In genomic region chr1:230352537-230352936, GRCh38 we compare ENCODE assay signal across 28 cellular contexts.
"Had no signal": no experiment of that assay in that cellular context is flagged by ENCODE, and none has a peak within 500 bp of the region (broad histone marks: within the 10 kb centered on the region; RNA-seq: fewer than 3 reads in every experiment).

No MANE protein-coding gene starts in this region.

- H3K36me3 Mint-ChIP-seq: mesothelial cell of epicardium; naive B cell; natural killer cell treated with Interleukin-12 subunit alpha and Interleukin-12 subunit beta and Interleukin-15 and Interleukin-18, amount 100 ng/mL, for 72 hours; stimulated activated naive B cell treated with anti-CD40 and anti-IgM and Interleukin-4, amounts not matched to agents 10 μg/mL and 1 μg/mL and 100 μg/mL, for 72 hours had no signal

- H2AFZ ChIP-seq: parathyroid adenoma had no signal

- H3K27ac Mint-ChIP-seq: dendritic cell treated with granulocyte-macrophage colony-stimulating factor and Interleukin-4, amounts not matched to agents 40 ng/mL and 50 ng/mL, for 4 days; mesothelial cell of epicardium; naive B cell; natural killer cell treated with Interleukin-12 subunit alpha and Interleukin-12 subunit beta and Interleukin-15 and Interleukin-18, amount 100 ng/mL, for 72 hours; progenitor cell of endocrine pancreas; stimulated activated naive B cell treated with anti-CD40 and anti-IgM and Interleukin-4, amounts not matched to agents 10 μg/mL and 1 μg/mL and 100 μg/mL, for 72 hours; stimulated activated naive CD8-positive, alpha-beta T cell treated with anti-CD3 and anti-CD28 coated beads, Interleukin-15, Interleukin-2, amounts not matched to agents 100 ng/mL and 50 ng/mL, for 24 hours had no signal

- H3K9me3 Mint-ChIP-seq: central memory CD8-positive, alpha-beta T cell; dendritic cell treated with granulocyte-macrophage colony-stimulating factor and Interleukin-4, amounts not matched to agents 40 ng/mL and 50 ng/mL, for 4 days; mesothelial cell of epicardium; naive B cell; natural killer cell treated with Interleukin-12 subunit alpha and Interleukin-12 subunit beta and Interleukin-15 and Interleukin-18, amount 100 ng/mL, for 72 hours; neural crest cell; stimulated activated naive B cell treated with anti-CD40 and anti-IgM and Interleukin-4, amounts not matched to agents 10 μg/mL and 1 μg/mL and 100 μg/mL, for 72 hours; stimulated activated naive CD8-positive, alpha-beta T cell treated with anti-CD3 and anti-CD28 coated beads, Interleukin-15, Interleukin-2, amounts not matched to agents 100 ng/mL and 50 ng/mL, for 24 hours had no signal

- H3K27ac ChIP-seq: colonic mucosa, esophagus muscularis mucosa, foreskin keratinocyte, gastroesophageal sphincter, heart right ventricle, parathyroid adenoma, right atrium auricular region, skin epidermis, spleen, suprapubic skin, thyroid gland had no signal

- H3K4me1 ChIP-seq: colonic mucosa, parathyroid adenoma, spleen had no signal

- H3K27me3 Mint-ChIP-seq: progenitor cell of endocrine pancreas had no signal

- H3K36me3 ChIP-seq: colonic mucosa, esophagus muscularis mucosa, gastroesophageal sphincter, heart right ventricle, right atrium auricular region, spleen, suprapubic skin, thyroid gland had no signal

- DNase-seq: colonic mucosa; effector memory CD4-positive, alpha-beta T cell; foreskin keratinocyte; heart right ventricle; hippocampal formation; left colon; left ventricle myocardium superior; mesenchymal stem cell; mucosa of descending colon; naive B cell; spleen; stimulated activated naive B cell treated with anti-CD40 and anti-IgM and Interleukin-4, amounts not matched to agents 10 μg/mL and 1 μg/mL and 100 μg/mL, for 72 hours; thyroid gland; trophoblast cell had no signal

- ATAC-seq: foreskin keratinocyte; gastroesophageal sphincter; heart right ventricle; left colon; left ventricle myocardium superior; mucosa of descending colon; natural killer cell treated with Interleukin-12 subunit alpha and Interleukin-12 subunit beta and Interleukin-15 and Interleukin-18, amount 100 ng/mL, for 72 hours; stimulated activated naive B cell treated with anti-CD40 and anti-IgM and Interleukin-4, amounts not matched to agents 10 μg/mL and 1 μg/mL and 100 μg/mL, for 72 hours had no signal

- H3K4me1 Mint-ChIP-seq: central memory CD8-positive, alpha-beta T cell; naive B cell; stimulated activated naive B cell treated with anti-CD40 and anti-IgM and Interleukin-4, amounts not matched to agents 10 μg/mL and 1 μg/mL and 100 μg/mL, for 72 hours had no signal

- H3K9me3 ChIP-seq: colonic mucosa, esophagus muscularis mucosa, gastroesophageal sphincter, heart right ventricle, mucosa of descending colon, right atrium auricular region, spleen, suprapubic skin, thyroid gland had no signal

- H3K4me3 Mint-ChIP-seq: central memory CD8-positive, alpha-beta T cell; dendritic cell treated with granulocyte-macrophage colony-stimulating factor and Interleukin-4, amounts not matched to agents 40 ng/mL and 50 ng/mL, for 4 days; mesothelial cell of epicardium; naive B cell; natural killer cell treated with Interleukin-12 subunit alpha and Interleukin-12 subunit beta and Interleukin-15 and Interleukin-18, amount 100 ng/mL, for 72 hours; neural crest cell; stimulated activated naive B cell treated with anti-CD40 and anti-IgM and Interleukin-4, amounts not matched to agents 10 μg/mL and 1 μg/mL and 100 μg/mL, for 72 hours; stimulated activated naive CD8-positive, alpha-beta T cell treated with anti-CD3 and anti-CD28 coated beads, Interleukin-15, Interleukin-2, amounts not matched to agents 100 ng/mL and 50 ng/mL, for 24 hours had no signal

- H3K27me3 ChIP-seq: colonic mucosa, esophagus muscularis mucosa, heart right ventricle, right atrium auricular region, spleen, suprapubic skin, thyroid gland had no signal

- H3K79me2 ChIP-seq: parathyroid adenoma had no signal

- H3K9ac ChIP-seq: parathyroid adenoma had no signal

- H3K4me3 ChIP-seq: colonic mucosa, esophagus muscularis mucosa, gastroesophageal sphincter, heart right ventricle, lung, mucosa of descending colon, right atrium auricular region, skin epidermis, spleen, suprapubic skin, thyroid gland had no signal
